Comparison of ENCODE assay signal across 22 cellular contexts in genomic region chr1:200794506-200795065, GRCh38. TPM values are rescaled to one million over a fixed set of nuclear protein-coding genes. Genes with fewer than 3 reads are reported as not detected.
DNase-seq lines count a peak whose midpoint lies in the region; FAIRE-seq and TF ChIP-seq lines count a peak whose summit lies in the region.
"Had no signal": no experiment of that assay in that cellular context is flagged by ENCODE, and none has a peak within 500 bp of the region (broad histone marks: within the 10 kb centered on the region; RNA-seq: fewer than 3 reads in every experiment).

No MANE protein-coding gene starts in this region.

- H4K5ac ChIP-seq in mesendoderm (ENCODE audit: low read length): no peak overlapping the region

- no peak for TF ChIP-seq CTCF in brain microvascular endothelial cell (IDR thresholded peaks at IDR 0.05; ENCODE audit: low read depth, low read length, missing control alignments)

- H3K4me1 ChIP-seq in mesendoderm (ENCODE audit: control insufficient read depth, low read depth, low read length): no peaks in the 10 kb centered on the region

- H3K79me1 ChIP-seq in mesendoderm (ENCODE audit: low read length): peaks cover 1% of the 10 kb centered on the region

- POLR2A ChIA-PET in HEK293T (lab: Yijun Ruan, JAX): no interaction called here

- no peak overlapping the region for H2BK15ac ChIP-seq in mesendoderm (replicated peaks; ENCODE audit: low read depth)

- H2BK120ac ChIP-seq in mesendoderm (ENCODE audit: low read depth, low read length): no peak overlapping the region

- H3K23ac ChIP-seq in mesendoderm (ENCODE audit: low read length): no peak overlapping the region

- H3K79me2 ChIP-seq in mesendoderm (ENCODE audit: control insufficient read depth, insufficient read depth, low read length): peaks cover 1% of the 10 kb centered on the region

- H3K9ac ChIP-seq in mesendoderm (ENCODE audit: low read length): no peak overlapping the region

- H4K8ac ChIP-seq in mesendoderm (ENCODE audit: low read depth, low read length): peak overlapping the region; percentile 13

- DNase-seq in AG08395 (ENCODE audit: low spot score) (peak; percentile 6), H54 (ENCODE audit: insufficient read length, low spot score) (no peak), brain microvascular endothelial cell (no peak), mesendoderm (no peak), HEK293T (ENCODE audit: extremely low spot score) (no peak), foreskin melanocyte (no peak), NCI-H774 (lab: John Stamatoyannopoulos, UW) (no peak)
- DNase-seq in activated CD8-positive, alpha-beta memory T cell treated with anti-CD3 and anti-CD28 coated beads, Interleukin-2, amount 50 U/mL, for 48 hours: no peak
- DNase-seq: activated CD4-positive, alpha-beta T cell treated with anti-CD3 and anti-CD28 coated beads, Interleukin-2, amount 10 ng/mL, durations not matched to agents 24 days and 14 days; activated gamma-delta T cell; adrenal gland; CD4-positive, alpha-beta T cell; central memory CD4-positive, alpha-beta T cell; DMS53; head of caudate nucleus; immature natural killer cell; MV-4-11; NCI-H2029 treated with DMSO at 0.1 percent for 48 hours; NCI-H524; stimulated activated CD4-positive, alpha-beta T cell treated with anti-CD3 and anti-CD28 coated beads, Interleukin-4, amount 100 ng/mL, for 4 hours; T-helper 1 cell had no signal

- H2BK5ac ChIP-seq in mesendoderm (ENCODE audit: low read length): no peak overlapping the region

- no CpG with 5 or more reads among the region's 1 CpG for WGBS in mesendoderm (ENCODE audit: extremely low coverage, insufficient coverage, low lambda C conversion rate)

- FAIRE-seq in H54 (lab: Jason Lieb, UNC): peak; percentile 62

- H3K56ac ChIP-seq in mesendoderm (ENCODE audit: low read length): no peak overlapping the region

- in situ Hi-C loops in brain microvascular endothelial cell (cut with HindIII; ENCODE audit: low pct_ligation_motif_present, low sequenced_read_pairs): no loop called here

- no peak for TF ChIP-seq POLR2A in H54 (IDR thresholded peaks at IDR 0.05; ENCODE audit: low read depth, low read length)

- no peak overlapping the region for H3K18ac ChIP-seq in mesendoderm (ENCODE audit: low read length)

- CTCF ChIA-PET in HEK293T (lab: Yijun Ruan, JAX): no interaction called here

- H3K4me3 ChIP-seq in brain microvascular endothelial cell (ENCODE audit: low read depth, low read length) (no peak overlapping the region), mesendoderm (ENCODE audit: low read length) (no peak overlapping the region)
- H3K4me3 ChIP-seq: adrenal gland, esophagus muscularis mucosa had no signal

- H3K27me3 ChIP-seq in brain microvascular endothelial cell (replicated peaks): no peaks in the 10 kb centered on the region
- no peaks in the 10 kb centered on the region for H3K27me3 ChIP-seq in mesendoderm (ENCODE audit: insufficient read depth, low read length, poor library complexity)
- H3K27me3 ChIP-seq: adrenal gland, esophagus muscularis mucosa had no signal

- H3K27ac ChIP-seq in brain microvascular endothelial cell: peak overlapping the region; percentile 36
- no peak overlapping the region for H3K27ac ChIP-seq in mesendoderm (ENCODE audit: low read depth, low read length)
- H3K27ac ChIP-seq: esophagus muscularis mucosa had no signal

- H2AK5ac ChIP-seq in mesendoderm (ENCODE audit: low read length): no peak overlapping the region

- H3K4ac ChIP-seq in mesendoderm (ENCODE audit: low read depth, low read length): no peak overlapping the region

- H3K36me3 ChIP-seq in brain microvascular endothelial cell (replicated peaks): no peaks in the 10 kb centered on the region
- H3K36me3 ChIP-seq in mesendoderm (ENCODE audit: control insufficient read depth, insufficient read depth, low read length): no peaks in the 10 kb centered on the region
- H3K36me3 ChIP-seq: adrenal gland, esophagus muscularis mucosa had no signal

- no peak overlapping the region for H3K4me2 ChIP-seq in mesendoderm (ENCODE audit: low read length)

TF ChIP-seq in HEK293T, 16 proteins besides CTCF, POLR2A, EP300 and RAD21:
- TF ChIP-seq HDGF (IDR thresholded peaks at IDR 0.05; ENCODE audit: borderline replicate concordance): no peak
- no peak for TF ChIP-seq L3MBTL2 (conservative IDR thresholded peaks at IDR 0.05)
- no peak for TF ChIP-seq CTBP1 (IDR thresholded peaks at IDR 0.05; ENCODE audit: borderline replicate concordance)
- no peak for TF ChIP-seq NFRKB (IDR thresholded peaks at IDR 0.05)
- TF ChIP-seq SP1 (IDR thresholded peaks at IDR 0.05): no peak
- no peak for TF ChIP-seq FOXM1 (IDR thresholded peaks at IDR 0.05; ENCODE audit: borderline replicate concordance)
- TF ChIP-seq LEF1 (IDR thresholded peaks at IDR 0.05; ENCODE audit: borderline replicate concordance): no peak
- no peak for TF ChIP-seq ZNF384 (IDR thresholded peaks at IDR 0.05)
- no peak for TF ChIP-seq BHLHE40 (IDR thresholded peaks at IDR 0.05; ENCODE audit: borderline replicate concordance)
- TF ChIP-seq ARNT (IDR thresholded peaks at IDR 0.05): no peak
- no peak for TF ChIP-seq TARDBP (IDR thresholded peaks at IDR 0.05)
- no peak for TF ChIP-seq PKNOX1 (IDR thresholded peaks at IDR 0.05)

RNA-seq across cellular contexts. Expression of gene CAMSAP2, which starts 55.9 kb away (rescaled TPM):
- 18.9 TPM for polyA plus RNA-seq in mesendoderm (2013, experiment 1 of 2)
- 19.1 TPM for polyA plus RNA-seq in mesendoderm (2013, experiment 2 of 2)
